Comparison of ENCODE assay signal across 1 cellular context in genomic region chr19:43789029-43789428, GRCh38.
TF ChIP-seq lines count a peak whose summit lies in the region.

No MANE protein-coding gene starts in this region.

TF ChIP-seq in K562, 482 proteins besides CTCF, POLR2A, EP300 and RAD21 (continued from another document):
- TF ChIP-seq ZNF407 (IDR thresholded peaks at IDR 0.05; ENCODE audit: low read depth) (no peak), ETV5 (CRISPR knock-in tag; IDR thresholded peaks at IDR 0.05; ENCODE audit: low read depth) (peak; percentile 87; the same call in 1 of the 2 replicates)
TF ChIP-seq in K562: peak in this region for 83.
